In genomic region chr10:132575320-132576201, GRCh38 we compare ENCODE assay signal across 1 cellular context.
TF ChIP-seq lines count a peak whose summit lies in the region.

No MANE protein-coding gene starts in this region.

TF ChIP-seq in neural cell, 6 proteins besides CTCF, POLR2A, EP300 and RAD21 (continued from another document):
- TF ChIP-seq REST (IDR thresholded peaks at IDR 0.05; ENCODE audit: borderline replicate concordance): peak; percentile 62
